Comparison of ENCODE assay signal across 19 cellular contexts in genomic region chr4:31016322-31017061, GRCh38.
"Had no signal": no experiment of that assay in that cellular context is flagged by ENCODE, and none has a peak within 500 bp of the region (broad histone marks: within the 10 kb centered on the region; RNA-seq: fewer than 3 reads in every experiment).

No MANE protein-coding gene starts in this region.

- ATAC-seq: left ventricle myocardium superior had no signal

- H3K4me1 Mint-ChIP-seq: activated B cell treated with CpG ODN at 0.5 μM for 24 hours; activated naive CD4-positive, alpha-beta T cell treated with anti-CD3 and anti-CD28 coated beads, Interleukin-2, amount 10 ng/mL, durations not matched to agents 7 days and 5 days; naive B cell had no signal

- H3K27me3 Mint-ChIP-seq: activated B cell treated with CpG ODN at 0.5 μM for 24 hours; activated CD4-positive, alpha-beta memory T cell treated with anti-CD3 and anti-CD28 coated beads for 36 hours; activated naive CD4-positive, alpha-beta T cell treated with anti-CD3 and anti-CD28 coated beads, Interleukin-2, amount 10 ng/mL, durations not matched to agents 7 days and 5 days; naive B cell; type B pancreatic cell had no signal

- H3K36me3 Mint-ChIP-seq: activated CD4-positive, alpha-beta memory T cell treated with anti-CD3 and anti-CD28 coated beads for 36 hours; activated naive CD4-positive, alpha-beta T cell treated with anti-CD3 and anti-CD28 coated beads, Interleukin-2, amount 10 ng/mL, durations not matched to agents 7 days and 5 days; naive B cell; type B pancreatic cell had no signal

- H3K9me3 ChIP-seq: heart right ventricle, sigmoid colon, thoracic aorta had no signal

- H3K36me3 ChIP-seq: cardiac muscle cell, heart right ventricle, sigmoid colon, thoracic aorta had no signal

- H3K27ac Mint-ChIP-seq: activated B cell treated with CpG ODN at 0.5 μM for 24 hours; activated CD4-positive, alpha-beta memory T cell treated with anti-CD3 and anti-CD28 coated beads for 36 hours; activated naive CD4-positive, alpha-beta T cell treated with anti-CD3 and anti-CD28 coated beads, Interleukin-2, amount 10 ng/mL, durations not matched to agents 7 days and 5 days; naive B cell; type B pancreatic cell had no signal

- H3K4me3 Mint-ChIP-seq: activated B cell treated with CpG ODN at 0.5 μM for 24 hours; activated CD4-positive, alpha-beta memory T cell treated with anti-CD3 and anti-CD28 coated beads for 36 hours; activated naive CD4-positive, alpha-beta T cell treated with anti-CD3 and anti-CD28 coated beads, Interleukin-2, amount 10 ng/mL, durations not matched to agents 7 days and 5 days; type B pancreatic cell had no signal

- H3K27me3 ChIP-seq: cardiac muscle cell, heart right ventricle, sigmoid colon had no signal

- H3K27ac ChIP-seq: cardiac muscle cell, heart right ventricle, sigmoid colon, thoracic aorta had no signal

- DNase-seq: activated B cell treated with CpG ODN at 0.5 μM for 24 hours; activated CD4-positive, alpha-beta memory T cell treated with anti-CD3 and anti-CD28 coated beads for 36 hours; activated CD4-positive, alpha-beta T cell treated with anti-CD3 and anti-CD28 coated beads for 4 hours; activated naive CD4-positive, alpha-beta T cell treated with anti-CD3 and anti-CD28 coated beads, Interleukin-2, amount 10 ng/mL, durations not matched to agents 7 days and 5 days; activated T-cell treated with anti-CD3 and anti-CD28 coated beads, Interleukin-2, amount 50 U/mL, for 48 hours; erythroblast; foreskin fibroblast; heart right ventricle; left ventricle myocardium superior; naive B cell; posterior cingulate gyrus; sigmoid colon; stimulated activated CD4-positive, alpha-beta T cell treated with anti-CD3 and anti-CD28 coated beads, Interleukin-15, amount 100 ng/mL, for 24 hours; stimulated activated naive CD4-positive, alpha-beta T cell; T-helper 9 cell had no signal

- H3K4me2 ChIP-seq: smooth muscle cell had no signal

- H3K9me3 Mint-ChIP-seq: type B pancreatic cell had no signal

- H3K4me3 ChIP-seq: cardiac muscle cell, heart right ventricle, sigmoid colon, smooth muscle cell, thoracic aorta had no signal
